Comparison of ENCODE assay signal across 1 cellular context in genomic region chr18:26655010-26655613, GRCh38.
TF ChIP-seq lines count a peak whose summit lies in the region.

No MANE protein-coding gene starts in this region.

TF ChIP-seq in HEK293, 187 proteins besides CTCF, POLR2A, EP300 and RAD21 (continued from another document):
- TF ChIP-seq ZNF449 (tag by site-specific recombination; IDR thresholded peaks at IDR 0.05), result no peak
- TF ChIP-seq PRDM10 (tag by site-specific recombination; IDR thresholded peaks at IDR 0.05), result no peak
